ENCODE assay signal across 8 cellular contexts in the genomic region with DNA sequence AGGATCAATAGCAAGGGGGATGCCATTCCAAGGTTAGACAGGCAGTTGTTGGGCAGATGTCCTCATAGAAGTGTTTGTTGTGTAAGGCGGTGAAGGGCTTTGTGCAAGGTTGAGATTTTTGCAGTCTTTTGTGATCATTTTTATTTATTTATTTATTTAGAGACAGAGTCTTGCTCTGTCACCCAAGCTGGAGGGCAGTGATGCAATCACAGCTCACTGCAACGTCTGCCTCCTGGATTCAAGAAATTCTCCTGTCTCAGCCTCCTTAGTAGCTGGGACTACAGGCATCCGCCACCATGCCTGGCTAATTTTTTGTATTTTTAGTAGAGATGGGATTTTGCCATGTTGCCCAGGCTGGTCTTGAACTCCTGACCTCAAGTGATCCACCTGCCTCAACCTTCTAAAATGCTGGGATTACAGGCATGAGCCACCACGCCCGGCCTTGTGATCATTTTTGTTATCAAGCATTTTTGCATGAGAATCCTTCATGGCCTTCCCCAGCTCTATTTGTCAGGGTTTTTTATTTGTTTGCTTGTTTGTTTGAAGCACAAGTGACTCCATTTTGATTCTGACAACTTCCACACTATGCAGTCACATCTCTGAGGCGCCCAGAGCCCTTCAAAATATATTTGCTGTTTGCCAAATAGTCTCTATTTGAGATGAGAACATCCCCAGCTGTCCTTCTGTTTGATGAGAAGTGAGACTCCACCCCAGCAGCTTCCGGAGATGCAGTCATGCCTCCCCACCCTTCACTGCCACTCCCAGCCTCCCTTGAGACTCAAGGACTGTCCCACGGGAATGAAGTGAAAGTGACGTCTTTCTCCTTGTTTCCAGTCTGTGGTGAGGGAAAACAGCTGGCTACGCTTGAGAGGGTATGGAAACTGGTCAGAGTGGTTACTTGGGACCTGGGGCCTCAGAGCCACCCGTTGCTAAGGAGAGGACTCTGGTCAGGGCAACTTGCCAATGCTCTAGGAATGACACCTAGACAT. TPM values are rescaled to one million over a fixed set of nuclear protein-coding genes. Genes with fewer than 3 reads are reported as not detected.
DNase-seq lines count a peak whose midpoint lies in the region; ATAC-seq and TF ChIP-seq lines count a peak whose summit lies in the region.

No MANE protein-coding gene starts in this region.

- no peak for TF ChIP-seq POLR2A in adrenal gland (IDR thresholded peaks at IDR 0.05)

- no peaks in the 10 kb centered on the region for H3K27me3 Mint-ChIP-seq in activated naive CD4-positive, alpha-beta T cell treated with anti-CD3 and anti-CD28 coated beads for 36 hours (ENCODE audit: low read depth)

- peaks cover 0 to 12% of the 10 kb centered on the region in 2 donors for H3K4me1 ChIP-seq in adrenal gland (replicated peaks in 1 of 2)
- peaks cover 19% of the 10 kb centered on the region for H3K4me1 ChIP-seq in lower lobe of right lung

- peak; percentile 54 for ATAC-seq in GM21526 (IDR thresholded peaks at IDR 0.05; ENCODE audit: low FRiP score, unreplicated experiment)
- peak; percentile 75 to 77 for ATAC-seq in lower lobe of right lung
- ATAC-seq in stimulated activated effector memory CD8-positive, alpha-beta T cell treated with anti-CD3 and anti-CD28 coated beads, Interleukin-12 subunit alpha, Interleukin-12 subunit beta, amount 100 ng/mL, for 72 hours = no peak

- H3K36me3 Mint-ChIP-seq in activated naive CD4-positive, alpha-beta T cell treated with anti-CD3 and anti-CD28 coated beads for 36 hours (ENCODE audit: low read depth) = peaks cover 9% of the 10 kb centered on the region
- peaks cover 21% of the 10 kb centered on the region for H3K36me3 Mint-ChIP-seq in stimulated activated effector memory CD8-positive, alpha-beta T cell treated with anti-CD3 and anti-CD28 coated beads, Interleukin-12 subunit alpha, Interleukin-12 subunit beta, amount 100 ng/mL, for 72 hours

- no peak overlapping the region for H3K4me3 Mint-ChIP-seq in activated naive CD4-positive, alpha-beta T cell treated with anti-CD3 and anti-CD28 coated beads for 36 hours
- no peak overlapping the region for H3K4me3 Mint-ChIP-seq in stimulated activated effector memory CD8-positive, alpha-beta T cell treated with anti-CD3 and anti-CD28 coated beads, Interleukin-12 subunit alpha, Interleukin-12 subunit beta, amount 100 ng/mL, for 72 hours

- no peaks in the 10 kb centered on the region for H3K27me3 ChIP-seq in adrenal gland
- H3K27me3 ChIP-seq in lower lobe of right lung (ENCODE audit: low read depth) = no peaks in the 10 kb centered on the region

- CTCF ChIA-PET in activated naive CD4-positive, alpha-beta T cell treated with anti-CD3 and anti-CD28 coated beads for 36 hours (lab: Charles Lee) = interaction anchor here (1.0 to 1.8 kb wide), 5 partner anchors 12 to 635 kb away, joined by 4 to 7 read pairs (median 5); no protein-coding TSS in a partner anchor

- DNase-seq in DMS79 (lab: John Stamatoyannopoulos, UW) (peak; percentile 83), M059J (ENCODE audit: low read depth) (peak; percentile 62), adrenal gland (peak; percentile 54 to 84 (median 76)), lower lobe of right lung (peak; percentile 68), activated gamma-delta T cell (lab: John Stamatoyannopoulos, UW) (no peak)
- no peak for DNase-seq in activated naive CD4-positive, alpha-beta T cell treated with anti-CD3 and anti-CD28 coated beads for 36 hours
- no peak for DNase-seq in stimulated activated effector memory CD8-positive, alpha-beta T cell treated with anti-CD3 and anti-CD28 coated beads, Interleukin-12 subunit alpha, Interleukin-12 subunit beta, amount 100 ng/mL, for 72 hours (ENCODE audit: low spot score in 2 of 2)

- no peak overlapping the region for H3K27ac Mint-ChIP-seq in activated naive CD4-positive, alpha-beta T cell treated with anti-CD3 and anti-CD28 coated beads for 36 hours
- H3K27ac Mint-ChIP-seq in stimulated activated effector memory CD8-positive, alpha-beta T cell treated with anti-CD3 and anti-CD28 coated beads, Interleukin-12 subunit alpha, Interleukin-12 subunit beta, amount 100 ng/mL, for 72 hours = no peak overlapping the region

- H3K4me1 Mint-ChIP-seq in activated naive CD4-positive, alpha-beta T cell treated with anti-CD3 and anti-CD28 coated beads for 36 hours (ENCODE audit: low read depth) = peaks cover 4% of the 10 kb centered on the region
- H3K4me1 Mint-ChIP-seq in stimulated activated effector memory CD8-positive, alpha-beta T cell treated with anti-CD3 and anti-CD28 coated beads, Interleukin-12 subunit alpha, Interleukin-12 subunit beta, amount 100 ng/mL, for 72 hours = no peaks in the 10 kb centered on the region

- WGBS in adrenal gland, 4 donors = 41 to 52% (median 47%) methylated on average over 11 of the region's 11 CpGs

- H3K27ac ChIP-seq in adrenal gland (peak overlapping the region in 3 of 5 donors; percentile 10 to 64 (median 53)), lower lobe of right lung (peak overlapping the region; percentile 82)

- intact Hi-C loops in adrenal gland (cut with DNase I) = no loop called here
- intact Hi-C loops in lower lobe of right lung (cut with DNase I) = loop anchor here (10.0 kb wide), 1 partner anchor 237 kb away; no protein-coding TSS in a partner anchor
- intact Hi-C loops in activated naive CD4-positive, alpha-beta T cell treated with anti-CD3 and anti-CD28 coated beads for 36 hours (cut with micrococcal nuclease) = loop anchor here (10.0 kb wide), 2 partner anchors 507 to 607 kb away; no protein-coding TSS in a partner anchor

- H3K4me3 ChIP-seq in adrenal gland = no peak overlapping the region
- no peak overlapping the region for H3K4me3 ChIP-seq in lower lobe of right lung

- no peak for TF ChIP-seq CTCF in adrenal gland (IDR thresholded peaks at IDR 0.05)
- TF ChIP-seq CTCF in lower lobe of right lung (IDR thresholded peaks at IDR 0.05) = no peak

- H3K9me3 ChIP-seq in adrenal gland (replicated peaks in 1 of 3) = no peaks in the 10 kb centered on the region
- no peaks in the 10 kb centered on the region for H3K9me3 ChIP-seq in lower lobe of right lung

- H3K36me3 ChIP-seq in adrenal gland (replicated peaks in 1 of 2) (peaks cover 0 to 25% of the 10 kb centered on the region in 2 donors), lower lobe of right lung (peaks cover 32% of the 10 kb centered on the region)

- H3K9me3 Mint-ChIP-seq in activated naive CD4-positive, alpha-beta T cell treated with anti-CD3 and anti-CD28 coated beads for 36 hours = no peaks in the 10 kb centered on the region
- H3K9me3 Mint-ChIP-seq in stimulated activated effector memory CD8-positive, alpha-beta T cell treated with anti-CD3 and anti-CD28 coated beads, Interleukin-12 subunit alpha, Interleukin-12 subunit beta, amount 100 ng/mL, for 72 hours = no peaks in the 10 kb centered on the region

RNA-seq across cellular contexts. Expression of gene TMEM50B, which starts 38.0 kb away (rescaled TPM):
- 57.2 and 58.6 TPM in 2 replicates for total RNA-seq in M059J (2014; rRNA removed; shearing (Covaris generic))
- total RNA-seq in adrenal gland (10 to 100 TPM; 27.7 to 85.5 (median 45.0) TPM), lower lobe of right lung (59.6 TPM)
- polyA plus RNA-seq in adrenal gland = 100 to 1,000 TPM in 1 of 3 donors, 10 to 100 TPM in 2; 45.3 to 122 (median 53.3) TPM
- total RNA-seq in activated naive CD4-positive, alpha-beta T cell treated with anti-CD3 and anti-CD28 coated beads for 36 hours = 10 to 100 TPM; 17.8 to 18.2 TPM

RNA-seq across cellular contexts. Expression of gene IFNGR2, which starts 38.6 kb away (rescaled TPM):
- total RNA-seq in M059J (2014; rRNA removed; shearing (Covaris generic)) = 75.2 and 80.1 TPM in 2 replicates
- total RNA-seq in adrenal gland (10 to 100 TPM; 44.5 to 75.8 (median 64.0) TPM), lower lobe of right lung (83.5 TPM)
- 10 to 100 TPM; 50.3 to 87.4 (median 57.4) TPM for polyA plus RNA-seq in adrenal gland
- total RNA-seq in activated naive CD4-positive, alpha-beta T cell treated with anti-CD3 and anti-CD28 coated beads for 36 hours = 10 to 100 TPM; 16.3 to 17.5 TPM

RNA-seq across cellular contexts. Expression of gene DNAJC28, which starts 49.7 kb away (rescaled TPM):
- total RNA-seq in M059J (2014; rRNA removed; shearing (Covaris generic)) = 1.9 TPM in 2 replicates
- total RNA-seq in adrenal gland (1 to 10 TPM; 2.4 to 6.6 (median 3.8) TPM), lower lobe of right lung (2.1 TPM)
- polyA plus RNA-seq in adrenal gland = 1 to 10 TPM; 2.4 to 6.8 (median 3.3) TPM
- under 1 TPM; 0.17 TPM for total RNA-seq in activated naive CD4-positive, alpha-beta T cell treated with anti-CD3 and anti-CD28 coated beads for 36 hours

Comparison
In these comparisons a context has a peak if more than half of its experiments do, and no peak if none do; other contexts are left out.
1. DNase-seq: peak in DMS79 (single experiment), M059J (single experiment), adrenal gland (7 of 7) and lower lobe of right lung (single experiment); none in activated naive CD4-positive, alpha-beta T cell treated with anti-CD3 and anti-CD28 coated beads for 36 hours (single experiment), stimulated activated effector memory CD8-positive, alpha-beta T cell treated with anti-CD3 and anti-CD28 coated beads, Interleukin-12 subunit alpha, Interleukin-12 subunit beta, amount 100 ng/mL, for 72 hours (0 of 2) and activated gamma-delta T cell (single experiment).
2. intact Hi-C loops: an anchor here in lower lobe of right lung (10.0 kb wide) and activated naive CD4-positive, alpha-beta T cell treated with anti-CD3 and anti-CD28 coated beads for 36 hours (10.0 kb wide); none called in adrenal gland.